ENCODE assay signal across 2 cellular contexts in the genomic region with DNA sequence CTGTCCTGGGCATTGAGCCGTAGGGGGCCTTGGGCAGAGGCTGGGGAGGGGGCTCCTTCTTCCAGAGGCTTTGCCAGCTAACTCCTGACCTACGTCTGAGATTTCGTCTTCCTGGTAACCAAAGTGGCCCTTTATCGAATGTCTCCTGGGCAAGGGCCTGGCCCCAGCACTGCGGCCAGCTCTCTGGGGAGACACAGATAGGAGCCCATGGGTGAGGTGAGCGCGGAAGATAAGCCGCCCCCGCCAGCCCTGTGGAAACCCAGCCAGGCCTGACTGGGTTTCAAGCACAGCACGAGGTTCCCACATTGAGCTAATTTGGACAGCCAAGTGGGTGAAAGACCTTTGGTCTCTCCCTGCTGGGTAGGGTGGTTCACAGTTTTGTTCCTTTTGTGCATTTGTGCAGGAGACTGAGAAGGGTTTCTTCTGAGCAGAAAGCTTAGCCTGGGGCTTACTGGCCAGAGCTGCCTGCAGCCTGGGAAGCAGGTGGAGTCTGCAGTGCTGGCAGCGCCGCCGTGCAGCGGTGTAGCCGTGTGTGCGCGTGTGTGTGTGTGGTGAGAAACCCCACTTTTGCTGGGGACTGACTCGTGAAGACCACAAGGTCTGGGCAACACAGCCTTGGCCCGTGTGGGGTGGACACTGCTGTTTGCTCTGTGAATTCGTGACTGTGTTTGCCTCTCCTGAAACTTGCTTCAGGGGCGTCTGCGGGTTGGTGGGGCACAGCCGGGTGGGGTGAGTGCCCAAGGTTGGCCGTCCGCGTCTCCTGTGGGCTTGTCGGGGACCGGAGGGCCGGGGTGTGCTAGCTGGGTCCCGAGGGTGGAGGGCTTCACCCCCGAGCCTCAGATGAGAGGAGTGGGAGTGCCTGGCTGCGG.
TF ChIP-seq lines count a peak whose summit lies in the region.

No MANE protein-coding gene starts in this region.

TF ChIP-seq in PFSK-1, 5 proteins besides CTCF, POLR2A, EP300 and RAD21:
- TF ChIP-seq SIN3A (IDR thresholded peaks at IDR 0.05; ENCODE audit: borderline replicate concordance, insufficient read depth, low read length) (0 out of 2 replicates have a peak, but pooled peaks have one; percentile 7), TAF1 (IDR thresholded peaks at IDR 0.05; ENCODE audit: borderline replicate concordance, insufficient read depth, low read length) (no peak), FOXP2 (optimal IDR thresholded peaks at IDR 0.05; ENCODE audit: borderline replicate concordance, extremely low read depth, extremely low read length, insufficient read depth) (no peak), POLR2AphosphoS5 (IDR thresholded peaks at IDR 0.05; ENCODE audit: low read depth, low read length) (no peak)
- TF ChIP-seq, protein P1, sequence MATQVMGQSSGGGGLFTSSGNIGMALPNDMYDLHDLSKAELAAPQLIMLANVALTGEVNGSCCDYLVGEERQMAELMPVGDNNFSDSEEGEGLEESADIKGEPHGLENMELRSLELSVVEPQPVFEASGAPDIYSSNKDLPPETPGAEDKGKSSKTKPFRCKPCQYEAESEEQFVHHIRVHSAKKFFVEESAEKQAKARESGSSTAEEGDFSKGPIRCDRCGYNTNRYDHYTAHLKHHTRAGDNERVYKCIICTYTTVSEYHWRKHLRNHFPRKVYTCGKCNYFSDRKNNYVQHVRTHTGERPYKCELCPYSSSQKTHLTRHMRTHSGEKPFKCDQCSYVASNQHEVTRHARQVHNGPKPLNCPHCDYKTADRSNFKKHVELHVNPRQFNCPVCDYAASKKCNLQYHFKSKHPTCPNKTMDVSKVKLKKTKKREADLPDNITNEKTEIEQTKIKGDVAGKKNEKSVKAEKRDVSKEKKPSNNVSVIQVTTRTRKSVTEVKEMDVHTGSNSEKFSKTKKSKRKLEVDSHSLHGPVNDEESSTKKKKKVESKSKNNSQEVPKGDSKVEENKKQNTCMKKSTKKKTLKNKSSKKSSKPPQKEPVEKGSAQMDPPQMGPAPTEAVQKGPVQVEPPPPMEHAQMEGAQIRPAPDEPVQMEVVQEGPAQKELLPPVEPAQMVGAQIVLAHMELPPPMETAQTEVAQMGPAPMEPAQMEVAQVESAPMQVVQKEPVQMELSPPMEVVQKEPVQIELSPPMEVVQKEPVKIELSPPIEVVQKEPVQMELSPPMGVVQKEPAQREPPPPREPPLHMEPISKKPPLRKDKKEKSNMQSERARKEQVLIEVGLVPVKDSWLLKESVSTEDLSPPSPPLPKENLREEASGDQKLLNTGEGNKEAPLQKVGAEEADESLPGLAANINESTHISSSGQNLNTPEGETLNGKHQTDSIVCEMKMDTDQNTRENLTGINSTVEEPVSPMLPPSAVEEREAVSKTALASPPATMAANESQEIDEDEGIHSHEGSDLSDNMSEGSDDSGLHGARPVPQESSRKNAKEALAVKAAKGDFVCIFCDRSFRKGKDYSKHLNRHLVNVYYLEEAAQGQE (IDR thresholded peaks at IDR 0.05; ENCODE audit: insufficient read depth in 1 of 2, low read depth in 2 of 2, low read length in 2 of 2) = no peak
TF ChIP-seq in PFSK-1: peak in this region for 1.

TF ChIP-seq in endothelial cell of umbilical vein, 7 proteins besides CTCF, POLR2A, EP300 and RAD21:
- TF ChIP-seq POLR2AphosphoS5 (IDR thresholded peaks at IDR 0.05; ENCODE audit: insufficient read depth, low read depth, low read length) (no peak), MYC (IDR thresholded peaks at IDR 0.05; ENCODE audit: low read depth, low read length) (no peak), JUN (IDR thresholded peaks at IDR 0.05; ENCODE audit: borderline replicate concordance, insufficient read depth, insufficient read length, low read depth) (no peak)
TF ChIP-seq in endothelial cell of umbilical vein: peak in this region for 0.
